8 cellular contexts compared by ENCODE assay signal in genomic region chr22:19178659-19179471, GRCh38. TPM values are rescaled to one million over a fixed set of nuclear protein-coding genes. Genes with fewer than 3 reads are reported as not detected.
DNase-seq lines count a peak whose midpoint lies in the region; ATAC-seq and TF ChIP-seq lines count a peak whose summit lies in the region.

SLC25A1 (minus strand) TSS chr22:19178736; CDS start chr22:19178673, 63 bp downstream.

- peaks cover 14% of the 10 kb centered on the region for H3K4me1 Mint-ChIP-seq in nephron

- H3K4me2 ChIP-seq in KMS-11: peak within 1 kb of the TSS; percentile 88

- TF ChIP-seq CTCF in KMS-11 (conservative IDR thresholded peaks at IDR 0.05; ENCODE audit: low read depth, low read length) (no peak), RWPE2 (IDR thresholded peaks at IDR 0.05; ENCODE audit: poor library complexity, severe bottlenecking) (no peak), fibroblast of the aortic adventitia (IDR thresholded peaks at IDR 0.05; ENCODE audit: insufficient read depth, low read length) (no peak), nephron (IDR thresholded peaks at IDR 0.05; ENCODE audit: unreplicated experiment in 3 of 3) (no peak)

- peak within 1 kb of the TSS; percentile 85 for H2AFZ ChIP-seq in KMS-11 (ENCODE audit: low read depth)

- peaks cover 16% of the 10 kb centered on the region for H3K4me1 ChIP-seq in KMS-11 (ENCODE audit: low read depth, poor library complexity, severe bottlenecking)
- H3K4me1 ChIP-seq in RWPE2 (ENCODE audit: insufficient read depth, poor library complexity, severe bottlenecking): peaks cover 12% of the 10 kb centered on the region

- no peaks in the 10 kb centered on the region for H3K9me3 ChIP-seq in RWPE2 (ENCODE audit: severe bottlenecking)

- ATAC-seq in GM21737 (IDR thresholded peaks at IDR 0.05; ENCODE audit: unreplicated experiment) (peak; percentile 59), RWPE2 (ENCODE audit: low read depth) (peak; percentile 66)
- peak; percentile 76 for ATAC-seq in stimulated activated naive CD8-positive, alpha-beta T cell treated with anti-CD3 and anti-CD28 coated beads, Interleukin-15, Interleukin-2, amounts not matched to agents 100 U/mL and 50 U/mL, for 24 hours

- H3K4me3 Mint-ChIP-seq in nephron: peak within 1 kb of the TSS; percentile 84 to 96 (median 91)

- H3K36me3 ChIP-seq in KMS-11 (ENCODE audit: insufficient read depth) (no peaks in the 10 kb centered on the region), RWPE2 (ENCODE audit: low read depth) (peaks cover 21% of the 10 kb centered on the region)

- no peaks in the 10 kb centered on the region for H3K9me3 Mint-ChIP-seq in nephron

- no peaks in the 10 kb centered on the region for H3K27me3 Mint-ChIP-seq in nephron (ENCODE audit: low read depth)

- no peaks in the 10 kb centered on the region for H4K20me1 ChIP-seq in KMS-11 (ENCODE audit: insufficient read depth)

- H3K27ac ChIP-seq in KMS-11 (peak within 1 kb of the TSS; percentile 45), RWPE2 (ENCODE audit: poor library complexity, severe bottlenecking) (peak within 1 kb of the TSS; percentile 73)

- H3K9ac ChIP-seq in KMS-11: peak within 1 kb of the TSS; percentile 62; the same call in 1 of the 2 replicates

- peaks cover under 1% of the 10 kb centered on the region; the same call in 1 of the 2 replicates for H3K79me2 ChIP-seq in KMS-11 (ENCODE audit: insufficient read depth, low read depth)

- DNase-seq in DMS79 treated with DMSO at 0.1 percent for 48 hours (lab: John Stamatoyannopoulos, UW): peak; percentile 25
- DNase-seq in RWPE2 (ENCODE audit: low spot score): peak; percentile 82
- DNase-seq in activated effector memory CD4-positive, alpha-beta T cell treated with Interleukin-2 at 50 U/mL for 16 hours: peak; percentile 68
- DNase-seq in fibroblast of the aortic adventitia (ENCODE audit: low read depth): peak; percentile 73
- DNase-seq in stimulated activated naive CD8-positive, alpha-beta T cell treated with anti-CD3 and anti-CD28 coated beads, Interleukin-15, Interleukin-2, amounts not matched to agents 100 U/mL and 50 U/mL, for 24 hours: peak; percentile 94

- H3K36me3 Mint-ChIP-seq in nephron (ENCODE audit: low read depth): no peaks in the 10 kb centered on the region

- H3K27me3 ChIP-seq in KMS-11 (ENCODE audit: insufficient read depth, low read depth) (no peaks in the 10 kb centered on the region), RWPE2 (ENCODE audit: insufficient read depth, poor library complexity, severe bottlenecking) (no peaks in the 10 kb centered on the region)

- H3K4me3 ChIP-seq in KMS-11 (IDR thresholded peaks at IDR 0.05; ENCODE audit: insufficient read depth, low read depth, low read length): no peak within 1 kb of the TSS
- peak within 1 kb of the TSS; percentile 98 for H3K4me3 ChIP-seq in RWPE2 (ENCODE audit: severe bottlenecking)
- H3K4me3 ChIP-seq in fibroblast of the aortic adventitia (ENCODE audit: low read depth, low read length): peak within 1 kb of the TSS; percentile 76

- peak within 1 kb of the TSS; percentile 89 to 98 (median 95) for H3K27ac Mint-ChIP-seq in nephron

RNA-seq across cellular contexts. Expression of gene SLC25A1, which starts in this region (rescaled TPM):
- 53.2 and 53.4 TPM in 2 replicates for total RNA-seq in fibroblast of the aortic adventitia (ENCODE audit: low replicate concordance)

Comparison
In these comparisons a context has a peak if more than half of its experiments do, and no peak if none do; other contexts are left out.
1. DNase-seq: peak in every context shown above with its lines; median percentile 94 in stimulated activated naive CD8-positive, alpha-beta T cell treated with anti-CD3 and anti-CD28 coated beads, Interleukin-15, Interleukin-2, amounts not matched to agents 100 U/mL and 50 U/mL, for 24 hours; 82 in RWPE2; 73 in fibroblast of the aortic adventitia; 68 in activated effector memory CD4-positive, alpha-beta T cell treated with Interleukin-2 at 50 U/mL for 16 hours; 25 in DMS79 treated with DMSO at 0.1 percent for 48 hours.